In the genomic region with DNA sequence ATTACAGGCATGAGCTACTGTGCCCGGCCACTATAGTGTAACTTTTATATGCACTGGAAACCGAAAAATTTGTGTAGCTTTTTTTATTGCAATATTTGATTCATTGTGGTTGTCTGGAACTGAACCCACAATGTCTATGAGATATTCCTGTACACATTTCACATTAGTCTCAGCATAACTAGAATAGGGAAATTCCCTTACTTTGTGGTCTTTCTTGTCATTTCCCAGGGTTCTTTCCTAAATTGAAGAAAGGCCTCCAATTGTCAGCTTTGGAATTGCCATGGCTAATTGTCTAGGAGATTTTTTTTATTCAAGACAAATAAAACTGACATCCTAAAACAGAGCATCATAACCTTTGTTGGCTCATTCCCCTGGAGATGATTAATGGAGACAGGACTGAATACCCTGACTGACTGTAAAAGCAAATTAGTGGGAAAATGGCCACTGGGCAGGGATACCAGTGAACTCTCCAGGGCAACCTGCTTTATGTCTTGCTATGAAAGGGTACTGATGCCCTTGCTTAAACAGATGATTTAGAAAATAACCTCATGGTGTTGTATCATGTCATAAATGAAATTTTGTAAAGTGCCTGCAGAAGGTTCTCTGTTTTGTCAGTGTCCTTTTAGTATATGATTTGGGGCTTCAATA, we compare ENCODE assay signal across 30 cellular contexts.
"Had no signal": no experiment of that assay in that cellular context is flagged by ENCODE, and none has a peak within 500 bp of the region (broad histone marks: within the 10 kb centered on the region; RNA-seq: fewer than 3 reads in every experiment).

No MANE protein-coding gene starts in this region.

- H3K4me1 Mint-ChIP-seq: memory B cell; naive thymus-derived CD8-positive, alpha-beta T cell; stimulated activated naive B cell treated with anti-CD40 and anti-IgM and Interleukin-4, amounts not matched to agents 10 μg/mL and 1 μg/mL and 100 μg/mL, for 72 hours had no signal

- H3K36me3 ChIP-seq: left ventricle myocardium inferior, pancreas, prostate gland, stomach, suprapubic skin, thoracic aorta, tibial artery, upper lobe of right lung had no signal

- H2AFZ ChIP-seq: hepatocyte had no signal

- H3K4me2 ChIP-seq: hepatocyte had no signal

- H3K4me1 ChIP-seq: left ventricle myocardium inferior, pancreas, prostate gland, stomach, suprapubic skin, tibial artery, upper lobe of right lung had no signal

- ATAC-seq: mucosa of descending colon; naive thymus-derived CD8-positive, alpha-beta T cell; pancreas; right cardiac atrium; sciatic nerve; stimulated activated naive B cell treated with anti-CD40 and anti-IgM and Interleukin-4, amounts not matched to agents 10 μg/mL and 1 μg/mL and 100 μg/mL, for 72 hours; stimulated activated naive CD8-positive, alpha-beta T cell treated with anti-CD3 and anti-CD28 coated beads, Interleukin-15, Interleukin-2, amounts not matched to agents 100 U/mL and 50 U/mL, for 24 hours; upper lobe of right lung had no signal

- H3K4me3 ChIP-seq: hepatocyte, left ventricle myocardium inferior, lung, mucosa of descending colon, pancreas, prostate gland, skin epidermis, stomach, suprapubic skin, thoracic aorta, tibial artery, upper lobe of right lung had no signal

- H3K27ac ChIP-seq: hepatocyte, left ventricle myocardium inferior, pancreas, prostate gland, skin epidermis, stomach, suprapubic skin, thoracic aorta, tibial artery, upper lobe of right lung had no signal

- H3K27me3 ChIP-seq: hepatocyte, pancreas, stomach, suprapubic skin, tibial artery, upper lobe of right lung had no signal

- H3K27me3 Mint-ChIP-seq: naive thymus-derived CD8-positive, alpha-beta T cell; stimulated activated naive B cell treated with anti-CD40 and anti-IgM and Interleukin-4, amounts not matched to agents 10 μg/mL and 1 μg/mL and 100 μg/mL, for 72 hours had no signal

- H3K36me3 Mint-ChIP-seq: stimulated activated naive B cell treated with anti-CD40 and anti-IgM and Interleukin-4, amounts not matched to agents 10 μg/mL and 1 μg/mL and 100 μg/mL, for 72 hours had no signal

- H3K79me2 ChIP-seq: hepatocyte had no signal

- DNase-seq: islet precursor cell; left ventricle myocardium inferior; midbrain; mucosa of descending colon; naive thymus-derived CD8-positive, alpha-beta T cell; nucleus accumbens; pancreas; posterior cingulate gyrus; retina; right cardiac atrium; stimulated activated CD4-positive, alpha-beta T cell treated with anti-CD3 and anti-CD28 coated beads, Interleukin-12 subunit alpha, Interleukin-12 subunit beta, amount 100 ng/mL, for 4 hours; stimulated activated CD4-positive, alpha-beta T cell treated with anti-CD3 and anti-CD28 coated beads, Interleukin-15, amount 100 ng/mL, for 24 hours; stimulated activated CD4-positive, alpha-beta T cell treated with anti-CD3 and anti-CD28 coated beads, Interleukin-2, amount 100 ng/mL, for 24 hours; stimulated activated CD4-positive, alpha-beta T cell treated with anti-CD3 and anti-CD28 coated beads, Interleukin-4, amount 100 ng/mL, for 1 hour; stimulated activated naive B cell treated with anti-CD40 and anti-IgM and Interleukin-4, amounts not matched to agents 10 μg/mL and 1 μg/mL and 100 μg/mL, for 72 hours; stimulated activated naive CD8-positive, alpha-beta T cell treated with anti-CD3 and anti-CD28 coated beads, Interleukin-15, Interleukin-2, amounts not matched to agents 100 U/mL and 50 U/mL, for 24 hours; stomach; tibial artery; trophoblast cell; upper lobe of right lung had no signal

- H3K27ac Mint-ChIP-seq: memory B cell; naive thymus-derived CD8-positive, alpha-beta T cell; nephron; stimulated activated naive B cell treated with anti-CD40 and anti-IgM and Interleukin-4, amounts not matched to agents 10 μg/mL and 1 μg/mL and 100 μg/mL, for 72 hours had no signal

- H3K9me3 ChIP-seq: pancreas, prostate gland had no signal

- H3K4me3 Mint-ChIP-seq: memory B cell; naive thymus-derived CD8-positive, alpha-beta T cell; nephron; neural crest cell; stimulated activated naive B cell treated with anti-CD40 and anti-IgM and Interleukin-4, amounts not matched to agents 10 μg/mL and 1 μg/mL and 100 μg/mL, for 72 hours had no signal
